9 cellular contexts compared by ENCODE assay signal in genomic region chr19:1068111-1069001, GRCh38. TPM values are rescaled to one million over a fixed set of nuclear protein-coding genes. Genes with fewer than 3 reads are reported as not detected.
DNase-seq lines count a peak whose midpoint lies in the region; ATAC-seq, FAIRE-seq and TF ChIP-seq lines count a peak whose summit lies in the region.
"Had no signal": no experiment of that assay in that cellular context is flagged by ENCODE, and none has a peak within 500 bp of the region (broad histone marks: within the 10 kb centered on the region; RNA-seq: fewer than 3 reads in every experiment).

No MANE protein-coding gene starts in this region.

- H3K4me2 ChIP-seq in neural progenitor cell (no peak overlapping the region), osteoblast (ENCODE audit: insufficient read depth, low read length) (no peak overlapping the region)

- peaks cover 13% of the 10 kb centered on the region for H3K4me1 Mint-ChIP-seq in neural progenitor cell

- H3K27me3 Mint-ChIP-seq in neural progenitor cell (ENCODE audit: insufficient read depth, low read depth), result peaks cover 43% of the 10 kb centered on the region

- TF ChIP-seq CTCF in GM10266 (IDR thresholded peaks at IDR 0.05; ENCODE audit: control insufficient read depth, insufficient read depth, low read depth, missing control alignments) (no peak), bronchial epithelial cell (IDR thresholded peaks at IDR 0.05; ENCODE audit: insufficient read depth, low read length, severe bottlenecking) (no peak), neural progenitor cell (IDR thresholded peaks at IDR 0.05) (no peak), osteoblast (IDR thresholded peaks at IDR 0.05; ENCODE audit: extremely low read depth, low read depth, low read length) (no peak)

- no peak overlapping the region for H2AFZ ChIP-seq in neural progenitor cell (replicated peaks)
- no peak overlapping the region for H2AFZ ChIP-seq in osteoblast (ENCODE audit: low read length)

- DNase-seq in GM10266 (ENCODE audit: extremely low spot score), result peak; percentile 71
- DNase-seq in SKM-1 (lab: John Stamatoyannopoulos, UW; ENCODE audit: unreplicated experiment), result peak; percentile 36
- no peak for DNase-seq in bronchial epithelial cell (ENCODE audit: low read depth)
- DNase-seq in neural progenitor cell (ENCODE audit: low spot score), result no peak
- DNase-seq in ACHN, result no peak
- no peak for DNase-seq in osteoblast (ENCODE audit: insufficient read length, low spot score, missing footprints)

- H4K20me1 ChIP-seq in neural progenitor cell (ENCODE audit: low read depth) (peaks cover 34% of the 10 kb centered on the region), osteoblast (ENCODE audit: insufficient read depth, low read length) (no peaks in the 10 kb centered on the region)

- peak overlapping the region; percentile 69 for H3K27ac Mint-ChIP-seq in neural progenitor cell

- H3K27ac ChIP-seq in neural progenitor cell, result no peak overlapping the region
- H3K27ac ChIP-seq in osteoblast (ENCODE audit: low read depth, low read length), result no peak overlapping the region

- H3K36me3 ChIP-seq in bronchial epithelial cell (ENCODE audit: control insufficient read depth, insufficient read depth, low read length), result no peaks in the 10 kb centered on the region
- no peaks in the 10 kb centered on the region for H3K36me3 ChIP-seq in neural progenitor cell
- no peaks in the 10 kb centered on the region for H3K36me3 ChIP-seq in osteoblast (ENCODE audit: insufficient read depth, low read length)

- in situ Hi-C loops in ACHN (cut with HindIII; ENCODE audit: low pct_ligation_motif_present, low pct_unique_long_range_greater_than_20kb, low sequenced_read_pairs), result no loop called here

- ATAC-seq in GM18517 (IDR thresholded peaks at IDR 0.05; ENCODE audit: unreplicated experiment) (no peak), GM19328 (IDR thresholded peaks at IDR 0.05; ENCODE audit: unreplicated experiment) (no peak)

- H3K4me3 ChIP-seq in bronchial epithelial cell (ENCODE audit: low read depth, low read length), result no peak overlapping the region
- H3K4me3 ChIP-seq in neural progenitor cell, result no peak overlapping the region
- no peak overlapping the region for H3K4me3 ChIP-seq in osteoblast (ENCODE audit: insufficient read depth, low read length)

- H3K4me1 ChIP-seq in neural progenitor cell (peaks cover 12% of the 10 kb centered on the region), osteoblast (ENCODE audit: insufficient read depth, low read length) (no peaks in the 10 kb centered on the region)

- H3K4me3 Mint-ChIP-seq in neural progenitor cell, result peak overlapping the region; percentile 46

- H3K9me3 ChIP-seq in neural progenitor cell (ENCODE audit: low read depth) (no peaks in the 10 kb centered on the region), osteoblast (ENCODE audit: low read depth, low read length) (no peaks in the 10 kb centered on the region)

- H3K9ac ChIP-seq in neural progenitor cell, result no peak overlapping the region

- peaks cover 3% of the 10 kb centered on the region for H3K9me3 Mint-ChIP-seq in neural progenitor cell

- H3F3A ChIP-seq in neural progenitor cell (ENCODE audit: low read depth), result peaks cover 49% of the 10 kb centered on the region

- H3K27me3 ChIP-seq in bronchial epithelial cell (ENCODE audit: control insufficient read depth, insufficient read depth, low read length), result peaks cover 5% of the 10 kb centered on the region
- peaks cover 92% of the 10 kb centered on the region for H3K27me3 ChIP-seq in neural progenitor cell
- H3K27me3 ChIP-seq in osteoblast (ENCODE audit: insufficient read depth, low read length), result peaks cover 51% of the 10 kb centered on the region

- H3K36me3 Mint-ChIP-seq in neural progenitor cell, result no peaks in the 10 kb centered on the region

- no peaks in the 10 kb centered on the region for H3K79me2 ChIP-seq in neural progenitor cell (ENCODE audit: low read depth)
- H3K79me2 ChIP-seq in osteoblast (ENCODE audit: insufficient read depth, low read length), result no peaks in the 10 kb centered on the region

- peak; percentile 58 for FAIRE-seq in bronchial epithelial cell (lab: Jason Lieb, UNC)
- FAIRE-seq: islet of Langerhans had no signal

RNA-seq across cellular contexts. Expression of gene ARHGAP45, which starts 1.4 kb away (rescaled TPM):
- total RNA-seq in bronchial epithelial cell (9.0 and 11.8 TPM in 2 replicates), neural progenitor cell (ENCODE audit: low replicate concordance) (9.6 and 18.2 TPM in 2 replicates), osteoblast (0.59 and 0.72 TPM in 2 replicates)

RNA-seq across cellular contexts. Expression of gene POLR2E, which starts 26.8 kb away (rescaled TPM):
- total RNA-seq in bronchial epithelial cell, result 57.4 and 87.1 TPM in 2 replicates
- total RNA-seq in neural progenitor cell (ENCODE audit: low replicate concordance), result 98.8 and 197 TPM in 2 replicates
- 70.2 and 74.0 TPM in 2 replicates for total RNA-seq in osteoblast

RNA-seq across cellular contexts. Expression of gene ABCA7, which starts 28.4 kb away (rescaled TPM):
- total RNA-seq in bronchial epithelial cell, result 6.8 and 13.8 TPM in 2 replicates
- 1.4 and 21.9 TPM in 2 replicates for total RNA-seq in neural progenitor cell (ENCODE audit: low replicate concordance)
- total RNA-seq in osteoblast, result 33.3 and 43.0 TPM in 2 replicates

RNA-seq across cellular contexts. Expression of gene GPX4, which starts 35.4 kb away (rescaled TPM):
- total RNA-seq in bronchial epithelial cell, result 274 and 291 TPM in 2 replicates
- total RNA-seq in neural progenitor cell (ENCODE audit: low replicate concordance), result 289 and 439 TPM in 2 replicates
- 515 TPM in 2 replicates for total RNA-seq in osteoblast

RNA-seq across cellular contexts. Expression of gene CNN2, which starts 41.9 kb away (rescaled TPM):
- 96.9 and 189 TPM in 2 replicates for total RNA-seq in bronchial epithelial cell
- total RNA-seq in neural progenitor cell (ENCODE audit: low replicate concordance), result 131 and 196 TPM in 2 replicates
- total RNA-seq in osteoblast, result 537 and 594 TPM in 2 replicates

Comparison
In these comparisons a context has a peak if more than half of its experiments do, and no peak if none do; other contexts are left out.
1. DNase-seq: peak in GM10266 (single experiment) and SKM-1 (single experiment); none in bronchial epithelial cell (single experiment), neural progenitor cell (single experiment), ACHN (single experiment) and osteoblast (single experiment).